20 cellular contexts compared by ENCODE assay signal in the genomic region with DNA sequence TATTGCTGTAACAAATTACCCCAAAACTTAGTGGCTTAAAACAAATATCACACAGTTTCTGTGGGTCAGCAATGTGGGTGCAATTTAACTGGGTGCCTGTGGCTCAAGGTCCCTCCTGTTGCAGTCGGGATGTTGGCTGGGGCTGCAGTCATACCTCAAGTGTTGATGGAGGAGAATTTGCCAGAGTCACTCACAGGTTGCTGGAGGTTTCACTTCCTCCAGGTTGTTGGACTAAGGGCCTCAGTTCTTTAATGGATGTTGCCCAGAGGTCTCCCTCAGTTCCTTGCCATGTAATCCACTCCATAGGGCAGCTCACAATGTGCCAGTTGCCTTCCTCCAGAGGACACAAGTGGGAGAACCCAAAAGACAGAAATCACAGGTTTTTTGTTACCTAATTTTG. TPM values are rescaled to one million over a fixed set of nuclear protein-coding genes. Genes with fewer than 3 reads are reported as not detected.
DNase-seq lines count a peak whose midpoint lies in the region; ATAC-seq and TF ChIP-seq lines count a peak whose summit lies in the region.
"Had no signal": no experiment of that assay in that cellular context is flagged by ENCODE, and none has a peak within 500 bp of the region (broad histone marks: within the 10 kb centered on the region; RNA-seq: fewer than 3 reads in every experiment).

No MANE protein-coding gene starts in this region.

- H3K36me3 ChIP-seq in right atrium auricular region: no peaks in the 10 kb centered on the region

- POLR2A ChIA-PET in HEK293T (lab: Yijun Ruan, JAX): interaction anchor here (3.3 kb wide), 1 partner anchor 10 kb away, joined by 24 read pairs; no protein-coding TSS in a partner anchor

- peaks cover 0 to 6% (median 0%) of the 10 kb centered on the region in 5 experiments for H3K9me3 Mint-ChIP-seq in brain
- no peaks in the 10 kb centered on the region for H3K9me3 Mint-ChIP-seq in stimulated activated memory B cell treated with anti-CD40 and anti-IgM and Interleukin-4, amounts not matched to agents 10 μg/mL and 1 μg/mL and 100 μg/mL, for 72 hours

- no peaks in the 10 kb centered on the region for H3K9me3 ChIP-seq in right atrium auricular region
- H3K9me3 ChIP-seq: A549, Peyer's patch, SJCRH30 had no signal

- H3K27me3 Mint-ChIP-seq in brain: peaks cover 6% of the 10 kb centered on the region
- H3K27me3 Mint-ChIP-seq in stimulated activated memory B cell treated with anti-CD40 and anti-IgM and Interleukin-4, amounts not matched to agents 10 μg/mL and 1 μg/mL and 100 μg/mL, for 72 hours: no peaks in the 10 kb centered on the region

- TF ChIP-seq CTCF in right atrium auricular region (IDR thresholded peaks at IDR 0.05) (no peak), brain (conservative IDR thresholded peaks at IDR 0.05) (no peak)

- DNase-seq in right atrium auricular region (ENCODE audit: low spot score): peak; percentile 21
- DNase-seq in Right ventricle myocardium superior: no peak
- peak; percentile 20 to 54 for DNase-seq in NOMO-1 (lab: John Stamatoyannopoulos, UW; ENCODE audit: unreplicated experiment in 2 of 2)
- DNase-seq in effector CD4-positive, alpha-beta T cell: no peak
- DNase-seq in HT-29 (ENCODE audit: low spot score): no peak
- no peak for DNase-seq in HEK293T (ENCODE audit: extremely low spot score)
- DNase-seq: GM23248, Kasumi-1, NCI-H1092, NCI-H1694, NCI-H2107, NCI-H345, NCI-H69, Peyer's patch, SJCRH30 had no signal

- H3K36me3 Mint-ChIP-seq in brain: peaks cover 21% of the 10 kb centered on the region
- no peaks in the 10 kb centered on the region for H3K36me3 Mint-ChIP-seq in stimulated activated memory B cell treated with anti-CD40 and anti-IgM and Interleukin-4, amounts not matched to agents 10 μg/mL and 1 μg/mL and 100 μg/mL, for 72 hours

- intact Hi-C loops in Right ventricle myocardium superior (cut with DNase I): no loop called here

- no peak overlapping the region for H3K4me3 ChIP-seq in right atrium auricular region
- H3K4me3 ChIP-seq: A549, GM23248, Peyer's patch, SJCRH30 had no signal

- no peak for ATAC-seq in Right ventricle myocardium superior (ENCODE audit: poor library complexity)
- ATAC-seq in stimulated activated memory B cell treated with anti-CD40 and anti-IgM and Interleukin-4, amounts not matched to agents 10 μg/mL and 1 μg/mL and 100 μg/mL, for 72 hours: peak; percentile 34
- ATAC-seq: A549 had no signal

- H3K4me1 ChIP-seq in right atrium auricular region: peaks cover 0 to 18% of the 10 kb centered on the region in 2 donors
- H3K4me1 ChIP-seq: A549 had no signal

- peak overlapping the region in 1 of 5 experiments; percentile 49 for H3K4me3 Mint-ChIP-seq in brain
- no peak overlapping the region for H3K4me3 Mint-ChIP-seq in stimulated activated memory B cell treated with anti-CD40 and anti-IgM and Interleukin-4, amounts not matched to agents 10 μg/mL and 1 μg/mL and 100 μg/mL, for 72 hours
- H3K4me3 Mint-ChIP-seq: CD14-positive monocyte had no signal

- H3K27ac Mint-ChIP-seq in brain: peak overlapping the region in 3 of 5 experiments; percentile 78 to 90 (median 86)
- H3K27ac Mint-ChIP-seq in stimulated activated memory B cell treated with anti-CD40 and anti-IgM and Interleukin-4, amounts not matched to agents 10 μg/mL and 1 μg/mL and 100 μg/mL, for 72 hours: no peak overlapping the region

- CTCF ChIA-PET in HEK293T (lab: Yijun Ruan, JAX): no interaction called here

- H3K27ac ChIP-seq in right atrium auricular region: no peak overlapping the region
- H3K27ac ChIP-seq: A549, Peyer's patch, SJCRH30 had no signal

- peaks cover 51% of the 10 kb centered on the region for H3K4me1 Mint-ChIP-seq in brain
- H3K4me1 Mint-ChIP-seq in stimulated activated memory B cell treated with anti-CD40 and anti-IgM and Interleukin-4, amounts not matched to agents 10 μg/mL and 1 μg/mL and 100 μg/mL, for 72 hours: peaks cover 20% of the 10 kb centered on the region

- H3K27me3 ChIP-seq in right atrium auricular region: no peaks in the 10 kb centered on the region
- H3K27me3 ChIP-seq: Peyer's patch, SJCRH30 had no signal

TF ChIP-seq in HEK293T, 16 proteins besides CTCF, POLR2A, EP300 and RAD21:
- TF ChIP-seq, protein P1, sequence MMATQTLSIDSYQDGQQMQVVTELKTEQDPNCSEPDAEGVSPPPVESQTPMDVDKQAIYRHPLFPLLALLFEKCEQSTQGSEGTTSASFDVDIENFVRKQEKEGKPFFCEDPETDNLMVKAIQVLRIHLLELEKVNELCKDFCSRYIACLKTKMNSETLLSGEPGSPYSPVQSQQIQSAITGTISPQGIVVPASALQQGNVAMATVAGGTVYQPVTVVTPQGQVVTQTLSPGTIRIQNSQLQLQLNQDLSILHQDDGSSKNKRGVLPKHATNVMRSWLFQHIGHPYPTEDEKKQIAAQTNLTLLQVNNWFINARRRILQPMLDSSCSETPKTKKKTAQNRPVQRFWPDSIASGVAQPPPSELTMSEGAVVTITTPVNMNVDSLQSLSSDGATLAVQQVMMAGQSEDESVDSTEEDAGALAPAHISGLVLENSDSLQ (IDR thresholded peaks at IDR 0.05): no peak
- no peak for TF ChIP-seq SUZ12 (IDR thresholded peaks at IDR 0.05)
- TF ChIP-seq ELF4 (IDR thresholded peaks at IDR 0.05): no peak
- no peak for TF ChIP-seq ARNT (IDR thresholded peaks at IDR 0.05)
- no peak for TF ChIP-seq CTBP1 (IDR thresholded peaks at IDR 0.05; ENCODE audit: borderline replicate concordance)
TF ChIP-seq in HEK293T: peak in this region for 0.

RNA-seq across cellular contexts. Expression of a gene that starts 2.5 kb away (rescaled TPM):
- 10 to 100 TPM; 32.2 to 35.9 TPM for total RNA-seq in right atrium auricular region
- 56.9 TPM for total RNA-seq in Right ventricle myocardium superior
- polyA plus RNA-seq in brain (ENCODE audit: insufficient read depth, low read depth, low replicate concordance): 27.5 TPM
- total RNA-seq in HT-29 (2014; rRNA removed; shearing (Covaris generic)): 10.5 and 15.2 TPM in 2 replicates

RNA-seq across cellular contexts. Expression of a gene that starts 12.2 kb away (rescaled TPM):
- total RNA-seq in right atrium auricular region (10 to 100 TPM; 18.9 to 23.9 TPM), Right ventricle myocardium superior (31.1 TPM)
- polyA plus RNA-seq in brain (ENCODE audit: insufficient read depth, low read depth, low replicate concordance): 21.1 TPM
- total RNA-seq in HT-29 (2014; rRNA removed; shearing (Covaris generic)): 9.8 and 16.4 TPM in 2 replicates

RNA-seq across cellular contexts. Expression of a gene that starts 35.6 kb away (rescaled TPM):
- total RNA-seq in right atrium auricular region (under 1 TPM; 0.11 to 0.12 TPM), Right ventricle myocardium superior (0.19 TPM)
- polyA plus RNA-seq in brain (ENCODE audit: insufficient read depth, low read depth, low replicate concordance): 205 TPM
- total RNA-seq in HT-29 (2014; rRNA removed; shearing (Covaris generic)): 0.44 and 0.71 TPM in 2 replicates
- total RNA-seq: G401, SJCRH30 had no signal
- polyA plus RNA-seq: CD14-positive monocyte had no signal

RNA-seq across cellular contexts. Expression of a gene that starts 36.4 kb away (rescaled TPM):
- total RNA-seq in right atrium auricular region (10 to 100 TPM; 14.0 to 22.4 TPM), Right ventricle myocardium superior (15.1 TPM)
- polyA plus RNA-seq in brain (ENCODE audit: insufficient read depth, low read depth, low replicate concordance): 26.0 TPM
- 1.8 and 2.4 TPM in 2 replicates for total RNA-seq in HT-29 (2014; rRNA removed; shearing (Covaris generic))

Comparison
In these comparisons a context has a peak if more than half of its experiments do, and no peak if none do; other contexts are left out.
1. DNase-seq: peak in right atrium auricular region (single experiment) and NOMO-1 (2 of 2); none in Right ventricle myocardium superior (single experiment), effector CD4-positive, alpha-beta T cell (single experiment), HT-29 (single experiment) and HEK293T (single experiment).